1 cellular context compared by ENCODE assay signal in the genomic region with DNA sequence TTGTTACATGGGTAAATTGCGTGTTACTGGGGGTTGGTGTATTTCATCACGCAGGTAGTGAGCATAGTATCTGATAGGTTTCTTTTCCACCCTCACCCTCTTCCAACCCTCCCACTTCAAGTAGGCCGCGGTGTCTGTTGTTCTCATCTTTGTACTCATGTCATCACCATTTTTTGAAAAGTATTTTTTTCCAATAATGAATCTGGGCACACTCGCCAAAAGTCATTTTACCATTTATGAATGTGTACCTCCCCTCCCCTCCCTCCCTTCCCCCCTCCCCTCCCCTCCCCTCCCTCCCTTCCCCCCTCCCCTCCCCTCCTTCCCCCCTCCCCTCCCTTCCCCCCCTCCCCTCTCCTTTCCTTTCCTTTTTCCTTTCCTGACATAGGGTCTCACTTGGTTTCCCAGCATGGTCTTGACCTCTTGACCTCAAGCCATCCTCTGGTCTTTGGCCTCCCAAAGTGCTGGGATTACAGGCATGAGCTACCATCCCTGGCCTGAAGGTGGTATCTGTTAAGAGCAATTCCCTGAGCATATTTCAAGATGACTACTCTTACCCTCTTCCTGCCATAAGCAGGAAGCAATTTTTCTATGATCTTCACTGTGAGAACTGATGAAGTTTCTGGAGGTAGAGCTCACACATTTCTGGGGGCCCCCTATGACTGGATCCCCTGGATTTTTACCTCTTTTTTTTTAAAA.
A peak's percentile ranks its signal among the peaks of the same experiment; 100 is the strongest.
TF ChIP-seq lines count a peak whose summit lies in the region.

No MANE protein-coding gene starts in this region.

TF ChIP-seq in HepG2, 621 proteins besides CTCF, POLR2A, EP300 and RAD21:
- TF ChIP-seq ZNF7 (CRISPR knock-in tag; IDR thresholded peaks at IDR 0.05) (no peak), SPEN (CRISPR knock-in tag; IDR thresholded peaks at IDR 0.05; ENCODE audit: low read depth) (no peak), NR2F6 (IDR thresholded peaks at IDR 0.05) (peak; percentile 68), NR2F6 (CRISPR knock-in tag; IDR thresholded peaks at IDR 0.05) (peak; percentile 57), TCF7L2 (IDR thresholded peaks at IDR 0.05; ENCODE audit: low read depth, low read length) (no peak), SP2 (CRISPR knock-in tag; IDR thresholded peaks at IDR 0.05) (no peak), HNRNPK (IDR thresholded peaks at IDR 0.05; ENCODE audit: low read depth, low read length, poor library complexity, severe bottlenecking) (peak; percentile 98), PCBP1 (IDR thresholded peaks at IDR 0.05; ENCODE audit: borderline replicate concordance, low read depth, low read length) (peak; percentile 91; the same call in 1 of the 2 replicates), ZNF292 (CRISPR knock-in tag; IDR thresholded peaks at IDR 0.05; ENCODE audit: borderline replicate concordance, low read depth) (no peak)
